In genomic region chr17:41322264-41322902, GRCh38 we compare ENCODE assay signal across 8 cellular contexts. TPM values are rescaled to one million over a fixed set of nuclear protein-coding genes. Genes with fewer than 3 reads are reported as not detected.
DNase-seq lines count a peak whose midpoint lies in the region; ATAC-seq and TF ChIP-seq lines count a peak whose summit lies in the region.

No MANE protein-coding gene starts in this region.

- POLR2A ChIA-PET in HEK293T (lab: Yijun Ruan, JAX): no interaction called here
- POLR2A ChIA-PET in activated CD4-positive, alpha-beta memory T cell treated with anti-CD3 and anti-CD28 coated beads for 36 hours (lab: Charles Lee): interaction anchor here (0.9 kb wide), 1 partner anchor 166 kb away, joined by 5 read pairs; no protein-coding TSS in a partner anchor

- H4K20me1 ChIP-seq in OCI-LY3 (ENCODE audit: insufficient read depth, low read length): no peaks in the 10 kb centered on the region

- H3K27me3 ChIP-seq in OCI-LY3 (ENCODE audit: low read depth, low read length): no peaks in the 10 kb centered on the region

- no peaks in the 10 kb centered on the region for H3K9me3 ChIP-seq in OCI-LY3 (ENCODE audit: insufficient read depth, low read length)

- intact Hi-C loops in Calu3 (cut with micrococcal nuclease; ENCODE audit: unreplicated experiment): loop anchor here (1.0 to 10.0 kb wide), 4 partner anchors 262 to 518 kb away; partner anchors contain the start of gene KRTAP2-3
- intact Hi-C loops in activated CD4-positive, alpha-beta memory T cell treated with anti-CD3 and anti-CD28 coated beads for 36 hours (cut with micrococcal nuclease): loop anchor here (2.0 to 10.0 kb wide), 3 partner anchors 14 to 518 kb away; partner anchors contain the start of gene KRTAP16-1

- no peak overlapping the region for H3K27ac ChIP-seq in OCI-LY3 (ENCODE audit: low read length)

- H3K4me1 ChIP-seq in OCI-LY3 (ENCODE audit: low read length): no peaks in the 10 kb centered on the region

- H3K9me3 Mint-ChIP-seq in Calu3 (ENCODE audit: low read depth, unreplicated experiment): peaks cover 3% of the 10 kb centered on the region
- H3K9me3 Mint-ChIP-seq in effector memory CD8-positive, alpha-beta T cell: no peaks in the 10 kb centered on the region
- H3K9me3 Mint-ChIP-seq in naive B cell: peaks cover 3 to 22% (median 13%) of the 10 kb centered on the region in 7 donors
- H3K9me3 Mint-ChIP-seq in activated CD4-positive, alpha-beta memory T cell treated with anti-CD3 and anti-CD28 coated beads for 36 hours: peaks cover 14% of the 10 kb centered on the region

- peak; percentile 63 for ATAC-seq in effector memory CD8-positive, alpha-beta T cell (replicated peaks)
- ATAC-seq in naive B cell (ENCODE audit: low read depth in 2 of 2) (peak; percentile 73 to 87), HG02571 (IDR thresholded peaks at IDR 0.05; ENCODE audit: unreplicated experiment) (no peak), HG02973 (IDR thresholded peaks at IDR 0.05; ENCODE audit: unreplicated experiment) (no peak)

- no peak for DNase-seq in Calu3
- DNase-seq in HEK293T (ENCODE audit: extremely low spot score): peak; percentile 22
- peak in 2 of 3 experiments; percentile 24 for DNase-seq in effector memory CD8-positive, alpha-beta T cell
- DNase-seq in naive B cell: peak; percentile 65
- no peak for DNase-seq in activated CD4-positive, alpha-beta memory T cell treated with anti-CD3 and anti-CD28 coated beads for 36 hours

- no TSS peak for BruUV-seq in Calu3 (replicated peaks; lab: Mats Ljungman, UMichigan)

- H3K4me3 ChIP-seq in OCI-LY3 (ENCODE audit: low read length): no peak overlapping the region

- H3K4me1 Mint-ChIP-seq in Calu3 (ENCODE audit: low read depth, unreplicated experiment) (peaks cover 23% of the 10 kb centered on the region), naive B cell (peaks cover 8 to 28% (median 14%) of the 10 kb centered on the region in 3 donors)
- H3K4me1 Mint-ChIP-seq in effector memory CD8-positive, alpha-beta T cell (ENCODE audit: low read depth in 2 of 2): peaks cover 8 to 36% of the 10 kb centered on the region in 2 donors
- peaks cover 40% of the 10 kb centered on the region for H3K4me1 Mint-ChIP-seq in activated CD4-positive, alpha-beta memory T cell treated with anti-CD3 and anti-CD28 coated beads for 36 hours (ENCODE audit: low read depth)

- TF ChIP-seq CTCF in Calu3 (IDR thresholded peaks at IDR 0.05; ENCODE audit: unreplicated experiment): peak; percentile 80
- TF ChIP-seq CTCF in OCI-LY3 (IDR thresholded peaks at IDR 0.05; ENCODE audit: low read depth, low read length): peak; percentile 65

- H3K36me3 Mint-ChIP-seq in Calu3 (ENCODE audit: insufficient read depth, unreplicated experiment) (no peaks in the 10 kb centered on the region), naive B cell (peaks cover 0 to 11% of the 10 kb centered on the region in 2 donors)
- H3K36me3 Mint-ChIP-seq in effector memory CD8-positive, alpha-beta T cell (ENCODE audit: insufficient read depth): peaks cover 4% of the 10 kb centered on the region
- H3K36me3 Mint-ChIP-seq in activated CD4-positive, alpha-beta memory T cell treated with anti-CD3 and anti-CD28 coated beads for 36 hours: peaks cover 6% of the 10 kb centered on the region

- H3K79me2 ChIP-seq in OCI-LY3 (ENCODE audit: low read length): no peaks in the 10 kb centered on the region

- no peaks in the 10 kb centered on the region for H3K36me3 ChIP-seq in OCI-LY3 (replicated peaks; ENCODE audit: low read depth, low read length)

- H3K9ac ChIP-seq in OCI-LY3 (ENCODE audit: low read length): no peak overlapping the region

- CTCF ChIA-PET in Calu3 (lab: Charles Lee): interaction anchor here (0.6 to 3.5 kb wide), 30 partner anchors 9 to 1700 kb away, joined by 3 to 26 read pairs (median 4); partner anchors contain the start of genes KRT23, KRTAP2-3 and VAT1
- CTCF ChIA-PET in HEK293T (lab: Yijun Ruan, JAX): interaction anchor here (0.6 to 2.3 kb wide), 16 partner anchors 8 to 468 kb away, joined by 3 to 7 read pairs (median 4); partner anchors contain the start of genes KRTAP16-1 and KRTAP29-1
- CTCF ChIA-PET in activated CD4-positive, alpha-beta memory T cell treated with anti-CD3 and anti-CD28 coated beads for 36 hours (lab: Charles Lee): interaction anchor here (0.5 to 2.7 kb wide), 39 partner anchors 8 to 497 kb away, joined by 3 to 18 read pairs (median 4); partner anchors contain the start of genes KRT33A, KRT36 and KRTAP16-1

- H3K4me3 Mint-ChIP-seq in Calu3 (ENCODE audit: low read depth, unreplicated experiment) (no peak overlapping the region), naive B cell (peak overlapping the region in 2 of 8 donors; percentile 3 to 69)
- no peak overlapping the region for H3K4me3 Mint-ChIP-seq in effector memory CD8-positive, alpha-beta T cell
- no peak overlapping the region for H3K4me3 Mint-ChIP-seq in activated CD4-positive, alpha-beta memory T cell treated with anti-CD3 and anti-CD28 coated beads for 36 hours

- H3K27me3 Mint-ChIP-seq in Calu3 (ENCODE audit: unreplicated experiment) (no peaks in the 10 kb centered on the region), naive B cell (peaks cover 0 to 8% (median 0%) of the 10 kb centered on the region in 3 donors)
- no peaks in the 10 kb centered on the region for H3K27me3 Mint-ChIP-seq in effector memory CD8-positive, alpha-beta T cell
- no peaks in the 10 kb centered on the region for H3K27me3 Mint-ChIP-seq in activated CD4-positive, alpha-beta memory T cell treated with anti-CD3 and anti-CD28 coated beads for 36 hours

- H3K4me2 ChIP-seq in OCI-LY3 (ENCODE audit: low read length): no peak overlapping the region

- no peak overlapping the region for H3K27ac Mint-ChIP-seq in Calu3 (ENCODE audit: unreplicated experiment)
- peak overlapping the region; percentile 57 to 81 for H3K27ac Mint-ChIP-seq in effector memory CD8-positive, alpha-beta T cell
- H3K27ac Mint-ChIP-seq in naive B cell: peak overlapping the region in 4 of 6 donors; percentile 14 to 91 (median 28)
- no peak overlapping the region for H3K27ac Mint-ChIP-seq in activated CD4-positive, alpha-beta memory T cell treated with anti-CD3 and anti-CD28 coated beads for 36 hours

- H2AFZ ChIP-seq in OCI-LY3 (ENCODE audit: low read depth, low read length): no peak overlapping the region

TF ChIP-seq in HEK293T, 16 proteins besides CTCF, POLR2A, EP300 and RAD21:
- TF ChIP-seq, protein P1, sequence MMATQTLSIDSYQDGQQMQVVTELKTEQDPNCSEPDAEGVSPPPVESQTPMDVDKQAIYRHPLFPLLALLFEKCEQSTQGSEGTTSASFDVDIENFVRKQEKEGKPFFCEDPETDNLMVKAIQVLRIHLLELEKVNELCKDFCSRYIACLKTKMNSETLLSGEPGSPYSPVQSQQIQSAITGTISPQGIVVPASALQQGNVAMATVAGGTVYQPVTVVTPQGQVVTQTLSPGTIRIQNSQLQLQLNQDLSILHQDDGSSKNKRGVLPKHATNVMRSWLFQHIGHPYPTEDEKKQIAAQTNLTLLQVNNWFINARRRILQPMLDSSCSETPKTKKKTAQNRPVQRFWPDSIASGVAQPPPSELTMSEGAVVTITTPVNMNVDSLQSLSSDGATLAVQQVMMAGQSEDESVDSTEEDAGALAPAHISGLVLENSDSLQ (IDR thresholded peaks at IDR 0.05): no peak
- no peak for TF ChIP-seq ZNF384 (IDR thresholded peaks at IDR 0.05)
- no peak for TF ChIP-seq BHLHE40 (IDR thresholded peaks at IDR 0.05; ENCODE audit: borderline replicate concordance)
- TF ChIP-seq FOXA1 (IDR thresholded peaks at IDR 0.05): no peak
- TF ChIP-seq ELF4 (IDR thresholded peaks at IDR 0.05): no peak
- TF ChIP-seq ARNT (IDR thresholded peaks at IDR 0.05): no peak
- TF ChIP-seq TARDBP (IDR thresholded peaks at IDR 0.05): no peak
- no peak for TF ChIP-seq FOXK2 (IDR thresholded peaks at IDR 0.05)
- no peak for TF ChIP-seq SUZ12 (IDR thresholded peaks at IDR 0.05)
- no peak for TF ChIP-seq CTBP1 (IDR thresholded peaks at IDR 0.05; ENCODE audit: borderline replicate concordance)
- TF ChIP-seq HDGF (IDR thresholded peaks at IDR 0.05; ENCODE audit: borderline replicate concordance): no peak
- TF ChIP-seq SP1 (IDR thresholded peaks at IDR 0.05): no peak
- no peak for TF ChIP-seq L3MBTL2 (conservative IDR thresholded peaks at IDR 0.05)
- TF ChIP-seq FOXM1 (IDR thresholded peaks at IDR 0.05; ENCODE audit: borderline replicate concordance): no peak
- TF ChIP-seq LEF1 (IDR thresholded peaks at IDR 0.05; ENCODE audit: borderline replicate concordance): no peak
- TF ChIP-seq NFRKB (IDR thresholded peaks at IDR 0.05): no peak

RNA-seq across cellular contexts. Expression of gene KRTAP17-1, which starts 6.9 kb away (rescaled TPM):
- not detected in 2 replicates for total RNA-seq in Calu3 (2022)
- not detected for polyA plus RNA-seq in naive B cell (ENCODE audit: low read depth in 6 of 6)
- not detected for total RNA-seq in activated CD4-positive, alpha-beta memory T cell treated with anti-CD3 and anti-CD28 coated beads for 36 hours

RNA-seq across cellular contexts. Expression of gene KRTAP16-1, which starts 13.3 kb away (rescaled TPM):
- total RNA-seq in Calu3 (2022): not detected in 2 replicates
- 1 to 10 TPM in 1 of 6 donors, under 1 TPM in 3, not detected in 2; 0.38 to 2.0 (median 0.55) TPM for polyA plus RNA-seq in naive B cell (ENCODE audit: low read depth in 6 of 6)
- total RNA-seq in activated CD4-positive, alpha-beta memory T cell treated with anti-CD3 and anti-CD28 coated beads for 36 hours: not detected

RNA-seq across cellular contexts. Expression of gene KRTAP29-1, which starts 19.7 kb away (rescaled TPM):
- not detected in 2 replicates for total RNA-seq in Calu3 (2022)
- polyA plus RNA-seq in naive B cell (ENCODE audit: low read depth in 6 of 6): not detected
- total RNA-seq in activated CD4-positive, alpha-beta memory T cell treated with anti-CD3 and anti-CD28 coated beads for 36 hours: not detected

RNA-seq across cellular contexts. Expression of gene KRT33A, which starts 28.2 kb away (rescaled TPM):
- not detected in 2 replicates for total RNA-seq in Calu3 (2022)
- not detected for polyA plus RNA-seq in naive B cell (ENCODE audit: low read depth in 6 of 6)
- total RNA-seq in activated CD4-positive, alpha-beta memory T cell treated with anti-CD3 and anti-CD28 coated beads for 36 hours: not detected

RNA-seq across cellular contexts. Expression of gene KRTAP9-7, which starts 46.9 kb away (rescaled TPM):
- not detected in 2 replicates for total RNA-seq in Calu3 (2022)
- not detected for polyA plus RNA-seq in naive B cell (ENCODE audit: low read depth in 6 of 6)
- total RNA-seq in activated CD4-positive, alpha-beta memory T cell treated with anti-CD3 and anti-CD28 coated beads for 36 hours: not detected

Comparison
In these comparisons a context has a peak if more than half of its experiments do, and no peak if none do; other contexts are left out.
1. DNase-seq: peak in HEK293T (single experiment), effector memory CD8-positive, alpha-beta T cell (2 of 3) and naive B cell (single experiment); none in Calu3 (single experiment) and activated CD4-positive, alpha-beta memory T cell treated with anti-CD3 and anti-CD28 coated beads for 36 hours (single experiment).
2. H3K27ac Mint-ChIP-seq: peak in effector memory CD8-positive, alpha-beta T cell (2 of 2) and naive B cell (4 of 6); none in Calu3 (single experiment) and activated CD4-positive, alpha-beta memory T cell treated with anti-CD3 and anti-CD28 coated beads for 36 hours (single experiment).
3. ATAC-seq: peak in effector memory CD8-positive, alpha-beta T cell (single experiment) and naive B cell (2 of 2); none in HG02571 (single experiment) and HG02973 (single experiment).